ENCODE assay signal across 20 cellular contexts in the genomic region with DNA sequence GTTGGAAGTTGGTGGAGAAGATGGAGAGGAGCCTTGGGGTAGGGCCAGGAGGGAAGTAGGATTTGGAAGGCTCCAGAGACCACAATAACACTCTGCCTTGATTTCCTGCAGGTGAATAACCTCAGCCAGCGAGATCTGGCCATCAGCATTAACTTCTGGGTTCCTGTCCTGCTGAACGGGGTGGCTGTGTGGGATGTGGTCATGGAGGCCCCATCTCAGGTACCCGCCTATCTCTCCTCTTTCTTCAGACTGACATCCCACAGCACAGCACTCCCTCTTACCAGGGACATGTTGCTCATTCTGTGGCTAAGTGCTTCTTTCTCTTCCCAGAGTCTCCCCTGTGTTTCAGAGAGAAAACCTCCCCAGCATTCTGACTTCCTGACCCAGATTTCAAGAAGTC. TPM values are rescaled to one million over a fixed set of nuclear protein-coding genes. Genes with fewer than 3 reads are reported as not detected.
"Had no signal": no experiment of that assay in that cellular context is flagged by ENCODE, and none has a peak within 500 bp of the region (broad histone marks: within the 10 kb centered on the region; RNA-seq: fewer than 3 reads in every experiment).

No MANE protein-coding gene starts in this region.

- H3K36me3 ChIP-seq: ascending aorta had no signal

- H3K36me3 Mint-ChIP-seq: activated naive CD4-positive, alpha-beta T cell treated with anti-CD3 and anti-CD28 coated beads, Interleukin-2, amount 10 ng/mL, durations not matched to agents 7 days and 5 days had no signal

- H3K27me3 ChIP-seq: ascending aorta had no signal

- DNase-seq: activated CD4-positive, alpha-beta T cell treated with anti-CD3 and anti-CD28 coated beads, Interleukin-2, amount 10 ng/mL, durations not matched to agents 7 days and 5 days; activated CD4-positive, CD25-positive, alpha-beta regulatory T cell; activated effector memory CD4-positive, alpha-beta T cell treated with Interleukin-2 at 50 U/mL for 16 hours; activated naive CD4-positive, alpha-beta T cell treated with anti-CD3 and anti-CD28 coated beads, Interleukin-2, amount 10 ng/mL, durations not matched to agents 7 days and 5 days; effector CD8-positive, alpha-beta T cell; mammary epithelial cell; midbrain; small intestine; stimulated activated CD4-positive, alpha-beta T cell treated with anti-CD3 and anti-CD28 coated beads, Interleukin-15, amount 100 ng/mL, for 24 hours; stimulated activated CD4-positive, alpha-beta T cell treated with anti-CD3 and anti-CD28 coated beads, Interleukin-2, amount 100 ng/mL, for 48 hours; stimulated activated naive CD8-positive, alpha-beta T cell treated with anti-CD3 and anti-CD28 coated beads, Interleukin-15, amount 100 ng/mL, for 72 hours; T-helper 9 cell; trophoblast cell had no signal

- ATAC-seq: stimulated activated naive CD8-positive, alpha-beta T cell treated with anti-CD3 and anti-CD28 coated beads, Interleukin-15, amount 100 ng/mL, for 72 hours had no signal

- H3K27me3 Mint-ChIP-seq: activated CD4-positive, alpha-beta T cell treated with anti-CD3 and anti-CD28 coated beads, Interleukin-2, amount 10 ng/mL, durations not matched to agents 7 days and 5 days had no signal

- H3K4me3 ChIP-seq: ascending aorta, esophagus muscularis mucosa had no signal

- H3K9me3 Mint-ChIP-seq: stimulated activated naive CD8-positive, alpha-beta T cell treated with anti-CD3 and anti-CD28 coated beads, Interleukin-15, amount 100 ng/mL, for 72 hours had no signal

- H3K27ac Mint-ChIP-seq: activated CD4-positive, alpha-beta T cell treated with anti-CD3 and anti-CD28 coated beads, Interleukin-2, amount 10 ng/mL, durations not matched to agents 7 days and 5 days; activated naive CD4-positive, alpha-beta T cell treated with anti-CD3 and anti-CD28 coated beads, Interleukin-2, amount 10 ng/mL, durations not matched to agents 7 days and 5 days; stimulated activated naive CD8-positive, alpha-beta T cell treated with anti-CD3 and anti-CD28 coated beads, Interleukin-15, amount 100 ng/mL, for 72 hours had no signal

- H3K9me3 ChIP-seq: ascending aorta, esophagus muscularis mucosa had no signal

- H3K27ac ChIP-seq: ascending aorta, esophagus muscularis mucosa had no signal

- H3K4me3 Mint-ChIP-seq: activated CD4-positive, alpha-beta T cell treated with anti-CD3 and anti-CD28 coated beads, Interleukin-2, amount 10 ng/mL, durations not matched to agents 7 days and 5 days; activated naive CD4-positive, alpha-beta T cell treated with anti-CD3 and anti-CD28 coated beads, Interleukin-2, amount 10 ng/mL, durations not matched to agents 7 days and 5 days had no signal

RNA-seq across cellular contexts. Expression of a gene that starts 4.9 kb away (rescaled TPM):
- total RNA-seq: activated CD4-positive, alpha-beta T cell treated with anti-CD3 and anti-CD28 coated beads, Interleukin-2, amount 10 ng/mL, durations not matched to agents 7 days and 5 days; ascending aorta; endothelial cell of umbilical vein; mammary epithelial cell; omental fat pad; SK-MEL-5; temporal lobe had no signal
- polyA plus RNA-seq: endothelial cell of umbilical vein, mammary epithelial cell, neural cell had no signal

RNA-seq across cellular contexts. Expression of a gene that starts 30.1 kb away (rescaled TPM):
- total RNA-seq: activated CD4-positive, alpha-beta T cell treated with anti-CD3 and anti-CD28 coated beads, Interleukin-2, amount 10 ng/mL, durations not matched to agents 7 days and 5 days; ascending aorta; endothelial cell of umbilical vein; mammary epithelial cell; temporal lobe had no signal
- polyA plus RNA-seq: endothelial cell of umbilical vein, mammary epithelial cell, neural cell had no signal
